Comparison of ENCODE assay signal across 8 cellular contexts in the genomic region with DNA sequence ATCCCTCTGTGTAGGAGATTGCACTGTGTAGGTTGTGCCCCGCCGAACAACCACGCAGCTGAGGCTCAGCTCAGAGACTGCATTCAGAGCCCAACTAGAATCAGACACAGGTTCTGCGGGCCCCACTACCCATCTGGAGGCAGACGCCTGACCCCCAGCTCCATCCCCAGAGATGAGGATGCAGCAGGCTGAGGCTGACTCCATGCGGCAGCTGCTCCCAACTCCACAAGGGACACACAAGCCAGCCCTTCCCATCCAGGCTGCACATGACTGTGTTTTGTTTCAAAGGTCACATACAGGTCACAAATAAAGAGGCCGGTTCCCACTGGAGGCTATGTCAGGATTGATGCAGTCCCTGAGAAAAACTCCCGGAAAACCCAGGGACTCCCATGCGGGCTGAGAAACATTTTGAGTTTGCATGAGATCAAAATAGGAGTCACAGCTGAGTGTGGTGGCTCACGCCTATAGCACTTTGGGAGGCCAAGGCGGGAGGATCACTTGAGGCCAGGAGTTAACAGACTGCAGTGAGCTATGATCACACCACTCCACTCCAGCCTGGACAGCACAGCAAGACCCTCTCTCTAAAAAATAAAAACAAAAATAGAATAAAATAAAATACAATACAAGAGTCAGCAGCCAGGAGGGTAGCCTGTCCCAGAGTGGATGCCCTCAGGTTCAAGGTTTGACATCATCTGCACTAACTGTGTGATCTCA. TPM values are rescaled to one million over a fixed set of nuclear protein-coding genes. Genes with fewer than 3 reads are reported as not detected.
A peak's percentile ranks its signal among the peaks of the same experiment; 100 is the strongest.
DNase-seq lines count a peak whose midpoint lies in the region; ATAC-seq and TF ChIP-seq lines count a peak whose summit lies in the region.

No MANE protein-coding gene starts in this region.

- intact Hi-C loops in CD4-positive, alpha-beta T cell (cut with DNase I, micrococcal nuclease), result loop anchor here in 1 of 2 experiments (5.0 kb wide), 1 partner anchor 36 kb away; no protein-coding TSS in a partner anchor

- H3K4me3 ChIP-seq in fibroblast of lung (replicated peaks in 1 of 4; ENCODE audit: control extremely low read depth in 1 of 4, insufficient read depth in 1 of 4, low read depth in 3 of 4, low read length in 4 of 4) (no peak overlapping the region), osteoblast (ENCODE audit: insufficient read depth, low read length) (no peak overlapping the region)

- no peak overlapping the region for H3K9ac ChIP-seq in fibroblast of lung (ENCODE audit: insufficient read depth, low read length)

- no peak overlapping the region for H3K27ac ChIP-seq in CD4-positive, alpha-beta T cell (ENCODE audit: low read depth, low read length)
- H3K27ac ChIP-seq in fibroblast of lung (ENCODE audit: insufficient read depth, low read length) (peak overlapping the region; percentile 13), osteoblast (ENCODE audit: low read depth, low read length) (peak overlapping the region; percentile 42)

- H3K36me3 Mint-ChIP-seq in CD4-positive, alpha-beta T cell (ENCODE audit: low read depth), result no peaks in the 10 kb centered on the region

- H3K36me3 ChIP-seq in fibroblast of lung (ENCODE audit: control insufficient read depth, insufficient read depth, low read length), result no peaks in the 10 kb centered on the region
- H3K36me3 ChIP-seq in osteoblast (ENCODE audit: insufficient read depth, low read length), result no peaks in the 10 kb centered on the region

- no peak overlapping the region for H3K4me2 ChIP-seq in fibroblast of lung (ENCODE audit: extremely low read depth, insufficient read depth, low read length)
- no peak overlapping the region for H3K4me2 ChIP-seq in osteoblast (ENCODE audit: insufficient read depth, low read length)

- H4K20me1 ChIP-seq in fibroblast of lung (ENCODE audit: control insufficient read depth, extremely low read depth, insufficient read depth, low read length), result peaks cover 10% of the 10 kb centered on the region
- peaks cover 94% of the 10 kb centered on the region for H4K20me1 ChIP-seq in osteoblast (ENCODE audit: insufficient read depth, low read length)

- no peaks in the 10 kb centered on the region for H3K27me3 Mint-ChIP-seq in CD4-positive, alpha-beta T cell

- no peaks in the 10 kb centered on the region for H3K27me3 ChIP-seq in CD4-positive, alpha-beta T cell (ENCODE audit: control insufficient read depth, insufficient read depth, low read length)
- H3K27me3 ChIP-seq in fibroblast of lung (ENCODE audit: control insufficient read depth, insufficient read depth, low read length) (no peaks in the 10 kb centered on the region), osteoblast (ENCODE audit: insufficient read depth, low read length) (no peaks in the 10 kb centered on the region)

- H3K9me3 Mint-ChIP-seq in CD4-positive, alpha-beta T cell, result no peaks in the 10 kb centered on the region

- no peaks in the 10 kb centered on the region for H3K9me3 ChIP-seq in CD4-positive, alpha-beta T cell (ENCODE audit: control insufficient read depth, low read length)
- H3K9me3 ChIP-seq in fibroblast of lung (ENCODE audit: control insufficient read depth, insufficient read depth, low read depth, low read length) (no peaks in the 10 kb centered on the region), osteoblast (ENCODE audit: low read depth, low read length) (no peaks in the 10 kb centered on the region)

- H3K27ac Mint-ChIP-seq in CD4-positive, alpha-beta T cell, result peak overlapping the region; percentile 89

- H3K79me2 ChIP-seq in fibroblast of lung (ENCODE audit: control insufficient read depth, insufficient read depth, low read length) (peaks cover 89% of the 10 kb centered on the region), osteoblast (ENCODE audit: insufficient read depth, low read length) (peaks cover 95% of the 10 kb centered on the region)

- ATAC-seq in CD4-positive, alpha-beta T cell (ENCODE audit: poor library complexity), result no peak
- ATAC-seq in SK-N-SH treated with all-trans-retinoic acid at 6 μM for 48 hours (peak; percentile 8; the same call in 1 of the 3 replicates), GM18502 (IDR thresholded peaks at IDR 0.05; ENCODE audit: poor library complexity, unreplicated experiment) (no peak)

- POLR2A ChIA-PET in CD4-positive, alpha-beta T cell (lab: Charles Lee), result interaction anchor here (1.0 to 4.2 kb wide), 4 partner anchors 7 to 13 kb away, joined by 4 to 29 read pairs (median 7); a partner anchor contains a TSS

- H2AFZ ChIP-seq in fibroblast of lung (ENCODE audit: low read length) (no peak overlapping the region), osteoblast (ENCODE audit: low read length) (no peak overlapping the region)

- H3K4me1 Mint-ChIP-seq in CD4-positive, alpha-beta T cell (ENCODE audit: low read depth), result peaks cover 47% of the 10 kb centered on the region

- TF ChIP-seq CTCF in CD4-positive, alpha-beta T cell (IDR thresholded peaks at IDR 0.05), result no peak
- TF ChIP-seq CTCF in fibroblast of lung (conservative IDR thresholded peaks at IDR 0.05 in 1 of 2, IDR thresholded peaks at IDR 0.05 in 1 of 2; ENCODE audit: low read depth in 1 of 2, low read length in 2 of 2) (no peak), osteoblast (IDR thresholded peaks at IDR 0.05; ENCODE audit: extremely low read depth, low read depth, low read length) (no peak)

- peak overlapping the region; percentile 38 for H3K4me3 Mint-ChIP-seq in CD4-positive, alpha-beta T cell

- no peak for DNase-seq in CD4-positive, alpha-beta T cell
- DNase-seq in fibroblast of lung (ENCODE audit: low read depth in 2 of 2), result peak in 1 of 2 donors; percentile 57
- DNase-seq in osteoblast (ENCODE audit: insufficient read length, low spot score, missing footprints), result peak; percentile 73
- DNase-seq in kidney tubule cell (ENCODE audit: low spot score), result no peak
- no peak for DNase-seq in GOT3 (lab: John Stamatoyannopoulos, UW)
- no peak for DNase-seq in A172 (ENCODE audit: low spot score)

- H3K4me1 ChIP-seq in fibroblast of lung (ENCODE audit: control insufficient read depth, extremely low read depth, insufficient read depth, low read length) (peaks cover 22% of the 10 kb centered on the region), osteoblast (ENCODE audit: insufficient read depth, low read length) (peaks cover 21% of the 10 kb centered on the region)

- CTCF ChIA-PET in CD4-positive, alpha-beta T cell (lab: Charles Lee), result interaction anchor here (0.9 to 2.2 kb wide), 4 partner anchors 11 to 38 kb away, joined by 3 to 8 read pairs (median 6); no protein-coding TSS in a partner anchor

TF ChIP-seq in SK-N-SH treated with all-trans-retinoic acid at 6 μM for 48 hours, 23 proteins besides CTCF, POLR2A, EP300 and RAD21 (continues in another document):
- TF ChIP-seq TOX (CRISPR knock-in tag; IDR thresholded peaks at IDR 0.05; ENCODE audit: borderline replicate concordance), result no peak
- no peak for TF ChIP-seq BACH2 (CRISPR knock-in tag; IDR thresholded peaks at IDR 0.05; ENCODE audit: borderline replicate concordance)
- no peak for TF ChIP-seq ARNTL (CRISPR knock-in tag; IDR thresholded peaks at IDR 0.05; ENCODE audit: borderline replicate concordance, low read depth)
- no peak for TF ChIP-seq ISL1 (CRISPR knock-in tag; IDR thresholded peaks at IDR 0.05)
- no peak for TF ChIP-seq PPARA (CRISPR knock-in tag; IDR thresholded peaks at IDR 0.05; ENCODE audit: borderline replicate concordance)
- TF ChIP-seq ZNF8 (CRISPR knock-in tag; IDR thresholded peaks at IDR 0.05), result no peak
- no peak for TF ChIP-seq TCF4 (CRISPR knock-in tag; IDR thresholded peaks at IDR 0.05; ENCODE audit: borderline replicate concordance)
- no peak for TF ChIP-seq OSR1 (CRISPR knock-in tag; IDR thresholded peaks at IDR 0.05)
- no peak for TF ChIP-seq ZC3H10 (CRISPR knock-in tag; IDR thresholded peaks at IDR 0.05)
- TF ChIP-seq, protein P1, sequence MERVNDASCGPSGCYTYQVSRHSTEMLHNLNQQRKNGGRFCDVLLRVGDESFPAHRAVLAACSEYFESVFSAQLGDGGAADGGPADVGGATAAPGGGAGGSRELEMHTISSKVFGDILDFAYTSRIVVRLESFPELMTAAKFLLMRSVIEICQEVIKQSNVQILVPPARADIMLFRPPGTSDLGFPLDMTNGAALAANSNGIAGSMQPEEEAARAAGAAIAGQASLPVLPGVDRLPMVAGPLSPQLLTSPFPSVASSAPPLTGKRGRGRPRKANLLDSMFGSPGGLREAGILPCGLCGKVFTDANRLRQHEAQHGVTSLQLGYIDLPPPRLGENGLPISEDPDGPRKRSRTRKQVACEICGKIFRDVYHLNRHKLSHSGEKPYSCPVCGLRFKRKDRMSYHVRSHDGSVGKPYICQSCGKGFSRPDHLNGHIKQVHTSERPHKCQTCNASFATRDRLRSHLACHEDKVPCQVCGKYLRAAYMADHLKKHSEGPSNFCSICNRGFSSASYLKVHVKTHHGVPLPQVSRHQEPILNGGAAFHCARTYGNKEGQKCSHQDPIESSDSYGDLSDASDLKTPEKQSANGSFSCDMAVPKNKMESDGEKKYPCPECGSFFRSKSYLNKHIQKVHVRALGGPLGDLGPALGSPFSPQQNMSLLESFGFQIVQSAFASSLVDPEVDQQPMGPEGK (CRISPR knock-in tag; IDR thresholded peaks at IDR 0.05; ENCODE audit: borderline replicate concordance), result no peak

RNA-seq across cellular contexts. Expression of a gene that starts 14.0 kb away (rescaled TPM):
- 10 to 100 TPM; 46.2 to 46.8 TPM for total RNA-seq in CD4-positive, alpha-beta T cell
- total RNA-seq in fibroblast of lung (17.7 and 18.7 TPM in 2 replicates), osteoblast (17.1 and 18.5 TPM in 2 replicates)
- 4.4 and 6.6 TPM in 2 replicates for polyA plus RNA-seq in fibroblast of lung
- polyA plus RNA-seq in fibroblast of lung (2012), result 8.1 and 10.6 TPM in 2 replicates
- polyA minus RNA-seq in fibroblast of lung (ENCODE audit: low replicate concordance), result 10.3 and 24.9 TPM in 2 replicates
- total RNA-seq in A172 (2014; rRNA removed; shearing (Covaris generic)), result 9.0 and 10.3 TPM in 2 replicates

RNA-seq across cellular contexts. Expression of a gene that starts 35.5 kb away (rescaled TPM):
- 100 to 1,000 TPM; 147 to 152 TPM for total RNA-seq in CD4-positive, alpha-beta T cell
- total RNA-seq in fibroblast of lung (230 and 289 TPM in 2 replicates), osteoblast (253 and 288 TPM in 2 replicates)
- 128 and 135 TPM in 2 replicates for polyA plus RNA-seq in fibroblast of lung
- 268 and 272 TPM in 2 replicates for polyA plus RNA-seq in fibroblast of lung (2012)
- 98.0 and 170 TPM in 2 replicates for polyA minus RNA-seq in fibroblast of lung (ENCODE audit: low replicate concordance)
- 286 and 312 TPM in 2 replicates for total RNA-seq in A172 (2014; rRNA removed; shearing (Covaris generic))

RNA-seq across cellular contexts. Expression of a gene that starts 49.8 kb away (rescaled TPM):
- total RNA-seq in CD4-positive, alpha-beta T cell, result 10 to 100 TPM; 64.2 to 66.9 TPM
- total RNA-seq in fibroblast of lung (63.3 and 65.0 TPM in 2 replicates), osteoblast (92.8 and 104 TPM in 2 replicates)
- 108 and 167 TPM in 2 replicates for polyA plus RNA-seq in fibroblast of lung
- 107 and 136 TPM in 2 replicates for polyA plus RNA-seq in fibroblast of lung (2012)
- 94.9 and 186 TPM in 2 replicates for polyA minus RNA-seq in fibroblast of lung (ENCODE audit: low replicate concordance)
- total RNA-seq in A172 (2014; rRNA removed; shearing (Covaris generic)), result 111 and 117 TPM in 2 replicates
